In genomic region chr15:58448906-58449305, GRCh38 we compare ENCODE assay signal across 30 cellular contexts. TPM values are rescaled to one million over a fixed set of nuclear protein-coding genes. Genes with fewer than 3 reads are reported as not detected.
"Had no signal": no experiment of that assay in that cellular context is flagged by ENCODE, and none has a peak within 500 bp of the region (broad histone marks: within the 10 kb centered on the region; RNA-seq: fewer than 3 reads in every experiment).

No MANE protein-coding gene starts in this region.

- H3K27me3 Mint-ChIP-seq: activated CD4-positive, alpha-beta memory T cell treated with anti-CD3 and anti-CD28 coated beads, Interleukin-2, amount 10 ng/mL, durations not matched to agents 7 days and 5 days; activated CD4-positive, alpha-beta T cell treated with anti-CD3 and anti-CD28 coated beads, Interleukin-2, amount 10 ng/mL, durations not matched to agents 7 days and 5 days; activated naive CD4-positive, alpha-beta T cell treated with anti-CD3 and anti-CD28 coated beads, Interleukin-2, amount 50 U/mL, for 24 hours; activated naive CD8-positive, alpha-beta T cell treated with anti-CD3 and anti-CD28 coated beads for 36 hours; brain had no signal

- H3K36me3 Mint-ChIP-seq: brain, WTC11 had no signal

- H3K4me3 Mint-ChIP-seq: activated CD4-positive, alpha-beta memory T cell treated with anti-CD3 and anti-CD28 coated beads, Interleukin-2, amount 10 ng/mL, durations not matched to agents 7 days and 5 days; activated CD4-positive, alpha-beta T cell treated with anti-CD3 and anti-CD28 coated beads, Interleukin-2, amount 10 ng/mL, durations not matched to agents 7 days and 5 days; activated naive CD4-positive, alpha-beta T cell treated with anti-CD3 and anti-CD28 coated beads for 36 hours; activated naive CD4-positive, alpha-beta T cell treated with anti-CD3 and anti-CD28 coated beads, Interleukin-2, amount 50 U/mL, for 24 hours; activated naive CD8-positive, alpha-beta T cell treated with anti-CD3 and anti-CD28 coated beads for 36 hours; activated T-cell treated with anti-CD3 and anti-CD28 coated beads, Interleukin-2, amount 50 U/mL, for 4 hours; brain; endodermal cell; WTC11 had no signal

- H3K9me3 ChIP-seq: ascending aorta, breast epithelium, colonic mucosa had no signal

- ATAC-seq: activated T-cell treated with anti-CD3 and anti-CD28 coated beads, Interleukin-2, amount 50 U/mL, for 4 hours; esophagus mucosa; WTC11 had no signal

- DNase-seq: activated CD4-positive, alpha-beta memory T cell treated with anti-CD3 and anti-CD28 coated beads, Interleukin-2, amount 10 ng/mL, durations not matched to agents 7 days and 5 days; activated CD4-positive, alpha-beta T cell treated with anti-CD3 and anti-CD28 coated beads for 1 hour; activated CD4-positive, alpha-beta T cell treated with anti-CD3 and anti-CD28 coated beads for 4 hours; activated CD4-positive, alpha-beta T cell treated with anti-CD3 and anti-CD28 coated beads, Interleukin-2, amount 10 ng/mL, durations not matched to agents 7 days and 5 days; activated CD4-positive, alpha-beta T cell treated with anti-CD3 and anti-CD28 coated beads, Interleukin-2, amount 50 U/mL, for 4 hours; activated CD8-positive, alpha-beta memory T cell treated with anti-CD3 and anti-CD28 coated beads for 24 hours; activated effector memory CD4-positive, alpha-beta T cell treated with anti-CD3 and anti-CD28 coated beads, Interleukin-2, amount 50 U/mL, for 16 hours; activated naive CD4-positive, alpha-beta T cell treated with anti-CD3 and anti-CD28 coated beads for 36 hours; activated naive CD8-positive, alpha-beta T cell treated with anti-CD3 and anti-CD28 coated beads for 36 hours; activated T-cell treated with anti-CD3 and anti-CD28 coated beads, Interleukin-2, amount 50 U/mL, for 4 hours; central memory CD4-positive, alpha-beta T cell; cerebellar nuclear complex; effector memory CD4-positive, alpha-beta T cell; endodermal cell; foreskin fibroblast; head of caudate nucleus; T-helper 2 cell had no signal

- H3K27ac Mint-ChIP-seq: activated CD4-positive, alpha-beta memory T cell treated with anti-CD3 and anti-CD28 coated beads, Interleukin-2, amount 10 ng/mL, durations not matched to agents 7 days and 5 days; activated CD4-positive, alpha-beta T cell treated with anti-CD3 and anti-CD28 coated beads, Interleukin-2, amount 10 ng/mL, durations not matched to agents 7 days and 5 days; activated naive CD4-positive, alpha-beta T cell treated with anti-CD3 and anti-CD28 coated beads for 36 hours; activated naive CD4-positive, alpha-beta T cell treated with anti-CD3 and anti-CD28 coated beads, Interleukin-2, amount 50 U/mL, for 24 hours; activated naive CD8-positive, alpha-beta T cell treated with anti-CD3 and anti-CD28 coated beads for 36 hours; activated T-helper 2 cell treated with anti-CD3 and anti-CD28 coated beads, Interferon-gamma antibody, Interleukin-2, Interleukin-4, amounts not matched to agents 10 μg/mL and 5 μg/mL and 100 μg/mL, durations not matched to agents 14 hours and 24 hours and 36 hours; brain; endodermal cell; WTC11 had no signal

- H3K36me3 ChIP-seq: ascending aorta, breast epithelium, cardiac muscle cell, colonic mucosa had no signal

- H3K4me1 Mint-ChIP-seq: brain had no signal

- H3K9me3 Mint-ChIP-seq: activated CD4-positive, alpha-beta memory T cell treated with anti-CD3 and anti-CD28 coated beads, Interleukin-2, amount 10 ng/mL, durations not matched to agents 7 days and 5 days; activated CD4-positive, alpha-beta T cell treated with anti-CD3 and anti-CD28 coated beads, Interleukin-2, amount 10 ng/mL, durations not matched to agents 7 days and 5 days; activated naive CD4-positive, alpha-beta T cell treated with anti-CD3 and anti-CD28 coated beads for 36 hours; activated naive CD4-positive, alpha-beta T cell treated with anti-CD3 and anti-CD28 coated beads, Interleukin-2, amount 50 U/mL, for 24 hours; activated T-cell treated with anti-CD3 and anti-CD28 coated beads, Interleukin-2, amount 50 U/mL, for 4 hours; activated T-helper 2 cell treated with anti-CD3 and anti-CD28 coated beads, Interferon-gamma antibody, Interleukin-2, Interleukin-4, amounts not matched to agents 10 μg/mL and 5 μg/mL and 100 μg/mL, durations not matched to agents 14 hours and 24 hours and 36 hours; brain; endodermal cell; WTC11 had no signal

- H3K4me3 ChIP-seq: ascending aorta, breast epithelium, cardiac muscle cell, colonic mucosa, dorsolateral prefrontal cortex had no signal

- H3K27me3 ChIP-seq: ascending aorta, breast epithelium, cardiac muscle cell, colonic mucosa, dorsolateral prefrontal cortex had no signal

- H3K4me1 ChIP-seq: breast epithelium, colonic mucosa had no signal

- H3K27ac ChIP-seq: ascending aorta, cardiac muscle cell, dorsolateral prefrontal cortex, VCaP had no signal

- FAIRE-seq: frontal cortex, TTC549 had no signal

RNA-seq across cellular contexts. Expression of gene LIPC, which starts 17.1 kb away (rescaled TPM):
- total RNA-seq: ascending aorta, cardiac muscle cell, endodermal cell, esophagus mucosa, frontal cortex, WTC11 had no signal
- polyA plus RNA-seq: cardiac muscle cell had no signal
